In the genomic region with DNA sequence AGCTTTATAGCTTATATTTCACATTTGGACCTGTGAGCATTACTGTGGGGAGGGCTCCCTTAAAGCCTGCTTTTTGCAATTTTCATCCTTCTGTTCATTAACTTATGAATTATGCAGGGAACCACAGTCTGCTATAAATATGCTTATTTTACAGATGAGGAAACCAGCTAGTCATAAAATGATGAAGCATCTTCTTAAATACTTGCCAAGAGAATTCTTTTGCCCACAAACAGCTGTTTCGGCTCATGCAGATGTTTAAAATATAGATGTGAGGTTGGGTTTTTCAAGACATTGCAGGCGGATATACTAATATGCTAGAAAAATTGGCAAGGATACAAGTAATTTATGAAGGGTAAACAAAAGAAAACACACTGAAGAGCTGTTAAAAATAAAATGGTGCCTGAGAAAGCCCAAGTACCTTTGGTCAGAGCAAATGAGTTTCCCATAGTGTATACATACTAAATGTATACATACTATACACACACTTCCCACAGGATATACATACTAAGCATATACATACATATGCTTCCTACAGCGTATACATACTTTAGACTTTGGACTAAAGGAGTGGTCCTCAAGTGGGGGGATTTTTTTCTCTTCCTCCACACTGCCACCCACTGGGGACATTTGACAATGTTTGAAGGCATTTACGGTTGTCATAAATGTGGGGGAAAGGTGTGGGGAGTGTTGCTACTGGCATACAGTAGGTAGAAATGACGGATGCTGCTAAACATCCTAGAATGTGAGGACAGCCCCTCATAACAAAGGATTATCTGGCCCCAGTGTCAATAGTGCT, we compare ENCODE assay signal across 2 cellular contexts.
TF ChIP-seq lines count a peak whose summit lies in the region.

No MANE protein-coding gene starts in this region.

TF ChIP-seq in SK-N-SH, 30 proteins besides CTCF, POLR2A, EP300 and RAD21 (continued from another document):
- TF ChIP-seq, protein P1, sequence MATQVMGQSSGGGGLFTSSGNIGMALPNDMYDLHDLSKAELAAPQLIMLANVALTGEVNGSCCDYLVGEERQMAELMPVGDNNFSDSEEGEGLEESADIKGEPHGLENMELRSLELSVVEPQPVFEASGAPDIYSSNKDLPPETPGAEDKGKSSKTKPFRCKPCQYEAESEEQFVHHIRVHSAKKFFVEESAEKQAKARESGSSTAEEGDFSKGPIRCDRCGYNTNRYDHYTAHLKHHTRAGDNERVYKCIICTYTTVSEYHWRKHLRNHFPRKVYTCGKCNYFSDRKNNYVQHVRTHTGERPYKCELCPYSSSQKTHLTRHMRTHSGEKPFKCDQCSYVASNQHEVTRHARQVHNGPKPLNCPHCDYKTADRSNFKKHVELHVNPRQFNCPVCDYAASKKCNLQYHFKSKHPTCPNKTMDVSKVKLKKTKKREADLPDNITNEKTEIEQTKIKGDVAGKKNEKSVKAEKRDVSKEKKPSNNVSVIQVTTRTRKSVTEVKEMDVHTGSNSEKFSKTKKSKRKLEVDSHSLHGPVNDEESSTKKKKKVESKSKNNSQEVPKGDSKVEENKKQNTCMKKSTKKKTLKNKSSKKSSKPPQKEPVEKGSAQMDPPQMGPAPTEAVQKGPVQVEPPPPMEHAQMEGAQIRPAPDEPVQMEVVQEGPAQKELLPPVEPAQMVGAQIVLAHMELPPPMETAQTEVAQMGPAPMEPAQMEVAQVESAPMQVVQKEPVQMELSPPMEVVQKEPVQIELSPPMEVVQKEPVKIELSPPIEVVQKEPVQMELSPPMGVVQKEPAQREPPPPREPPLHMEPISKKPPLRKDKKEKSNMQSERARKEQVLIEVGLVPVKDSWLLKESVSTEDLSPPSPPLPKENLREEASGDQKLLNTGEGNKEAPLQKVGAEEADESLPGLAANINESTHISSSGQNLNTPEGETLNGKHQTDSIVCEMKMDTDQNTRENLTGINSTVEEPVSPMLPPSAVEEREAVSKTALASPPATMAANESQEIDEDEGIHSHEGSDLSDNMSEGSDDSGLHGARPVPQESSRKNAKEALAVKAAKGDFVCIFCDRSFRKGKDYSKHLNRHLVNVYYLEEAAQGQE (IDR thresholded peaks at IDR 0.05; ENCODE audit: low read depth, low read length) = no peak
- TF ChIP-seq FOXJ3 (CRISPR knock-in tag; IDR thresholded peaks at IDR 0.05) = no peak
- TF ChIP-seq NRF1 (IDR thresholded peaks at IDR 0.05; ENCODE audit: low read depth, low read length) = no peak
- TF ChIP-seq ELF1 (IDR thresholded peaks at IDR 0.05) = no peak
- TF ChIP-seq TAF1 (IDR thresholded peaks at IDR 0.05; ENCODE audit: borderline replicate concordance, low read depth, low read length) = no peak

TF ChIP-seq in SK-N-SH treated with all-trans-retinoic acid at 6 μM for 48 hours, 23 proteins besides CTCF, POLR2A, EP300 and RAD21 (continued from another document):
- TF ChIP-seq POU6F1 (CRISPR knock-in tag; IDR thresholded peaks at IDR 0.05; ENCODE audit: borderline replicate concordance, low read depth) (no peak), ISL1 (CRISPR knock-in tag; IDR thresholded peaks at IDR 0.05) (no peak), RARB (CRISPR knock-in tag; IDR thresholded peaks at IDR 0.05) (no peak), ZNF70 (CRISPR knock-in tag; IDR thresholded peaks at IDR 0.05) (no peak), ZC3H10 (CRISPR knock-in tag; IDR thresholded peaks at IDR 0.05) (no peak), PPARA (CRISPR knock-in tag; IDR thresholded peaks at IDR 0.05; ENCODE audit: borderline replicate concordance) (no peak), TCF4 (CRISPR knock-in tag; IDR thresholded peaks at IDR 0.05; ENCODE audit: borderline replicate concordance) (no peak), CSDC2 (CRISPR knock-in tag; IDR thresholded peaks at IDR 0.05) (no peak), CSRNP3 (CRISPR knock-in tag; IDR thresholded peaks at IDR 0.05) (no peak), BACH2 (CRISPR knock-in tag; IDR thresholded peaks at IDR 0.05; ENCODE audit: borderline replicate concordance) (no peak), ZNF8 (CRISPR knock-in tag; IDR thresholded peaks at IDR 0.05) (no peak), SNAI2 (CRISPR knock-in tag; IDR thresholded peaks at IDR 0.05) (no peak), ZNF565 (CRISPR knock-in tag; conservative IDR thresholded peaks at IDR 0.05; ENCODE audit: low read depth) (no peak)
- TF ChIP-seq, protein P2, sequence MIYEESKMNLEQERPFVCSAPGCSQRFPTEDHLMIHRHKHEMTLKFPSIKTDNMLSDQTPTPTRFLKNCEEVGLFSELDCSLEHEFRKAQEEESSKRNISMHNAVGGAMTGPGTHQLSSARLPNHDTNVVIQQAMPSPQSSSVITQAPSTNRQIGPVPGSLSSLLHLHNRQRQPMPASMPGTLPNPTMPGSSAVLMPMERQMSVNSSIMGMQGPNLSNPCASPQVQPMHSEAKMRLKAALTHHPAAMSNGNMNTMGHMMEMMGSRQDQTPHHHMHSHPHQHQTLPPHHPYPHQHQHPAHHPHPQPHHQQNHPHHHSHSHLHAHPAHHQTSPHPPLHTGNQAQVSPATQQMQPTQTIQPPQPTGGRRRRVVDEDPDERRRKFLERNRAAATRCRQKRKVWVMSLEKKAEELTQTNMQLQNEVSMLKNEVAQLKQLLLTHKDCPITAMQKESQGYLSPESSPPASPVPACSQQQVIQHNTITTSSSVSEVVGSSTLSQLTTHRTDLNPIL (CRISPR knock-in tag; IDR thresholded peaks at IDR 0.05; ENCODE audit: low read depth) = no peak
- TF ChIP-seq, protein P3, sequence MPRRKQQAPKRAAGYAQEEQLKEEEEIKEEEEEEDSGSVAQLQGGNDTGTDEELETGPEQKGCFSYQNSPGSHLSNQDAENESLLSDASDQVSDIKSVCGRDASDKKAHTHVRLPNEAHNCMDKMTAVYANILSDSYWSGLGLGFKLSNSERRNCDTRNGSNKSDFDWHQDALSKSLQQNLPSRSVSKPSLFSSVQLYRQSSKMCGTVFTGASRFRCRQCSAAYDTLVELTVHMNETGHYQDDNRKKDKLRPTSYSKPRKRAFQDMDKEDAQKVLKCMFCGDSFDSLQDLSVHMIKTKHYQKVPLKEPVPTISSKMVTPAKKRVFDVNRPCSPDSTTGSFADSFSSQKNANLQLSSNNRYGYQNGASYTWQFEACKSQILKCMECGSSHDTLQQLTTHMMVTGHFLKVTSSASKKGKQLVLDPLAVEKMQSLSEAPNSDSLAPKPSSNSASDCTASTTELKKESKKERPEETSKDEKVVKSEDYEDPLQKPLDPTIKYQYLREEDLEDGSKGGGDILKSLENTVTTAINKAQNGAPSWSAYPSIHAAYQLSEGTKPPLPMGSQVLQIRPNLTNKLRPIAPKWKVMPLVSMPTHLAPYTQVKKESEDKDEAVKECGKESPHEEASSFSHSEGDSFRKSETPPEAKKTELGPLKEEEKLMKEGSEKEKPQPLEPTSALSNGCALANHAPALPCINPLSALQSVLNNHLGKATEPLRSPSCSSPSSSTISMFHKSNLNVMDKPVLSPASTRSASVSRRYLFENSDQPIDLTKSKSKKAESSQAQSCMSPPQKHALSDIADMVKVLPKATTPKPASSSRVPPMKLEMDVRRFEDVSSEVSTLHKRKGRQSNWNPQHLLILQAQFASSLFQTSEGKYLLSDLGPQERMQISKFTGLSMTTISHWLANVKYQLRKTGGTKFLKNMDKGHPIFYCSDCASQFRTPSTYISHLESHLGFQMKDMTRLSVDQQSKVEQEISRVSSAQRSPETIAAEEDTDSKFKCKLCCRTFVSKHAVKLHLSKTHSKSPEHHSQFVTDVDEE (CRISPR knock-in tag; IDR thresholded peaks at IDR 0.05) = no peak
